In the genomic region with DNA sequence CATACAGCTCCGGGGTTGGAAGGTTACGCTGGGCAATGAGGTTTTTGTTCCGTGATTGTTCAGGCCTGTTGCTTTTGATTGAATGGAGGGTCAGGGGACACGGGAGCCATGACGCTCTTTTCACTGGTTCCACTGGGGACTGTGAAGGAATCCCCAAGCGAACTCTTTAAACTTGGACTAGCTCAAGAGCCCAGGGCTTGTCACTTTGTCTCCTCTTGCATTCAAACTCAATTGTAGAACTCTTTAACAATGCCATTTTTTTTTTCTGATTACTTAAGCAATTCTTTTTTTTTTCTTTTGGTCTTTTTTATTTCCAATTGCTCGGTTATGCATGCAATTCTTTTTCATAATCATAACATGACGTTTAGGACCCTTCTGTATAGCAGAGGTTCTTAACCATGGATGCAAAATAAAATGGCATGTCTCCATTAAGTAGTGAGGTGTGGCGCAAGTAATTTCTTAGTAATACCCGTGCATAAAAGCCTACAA, we compare ENCODE assay signal across 8 cellular contexts. TPM values are rescaled to one million over a fixed set of nuclear protein-coding genes. Genes with fewer than 3 reads are reported as not detected.
A peak's percentile ranks its signal among the peaks of the same experiment; 100 is the strongest.
DNase-seq lines count a peak whose midpoint lies in the region; TF ChIP-seq lines count a peak whose summit lies in the region.

No MANE protein-coding gene starts in this region.

- DNase-seq in HAP-1 (ENCODE audit: low spot score in 2 of 2) (no peak), SK-N-MC (ENCODE audit: low read depth, low spot score) (no peak), fibroblast of the aortic adventitia (ENCODE audit: low read depth) (peak; percentile 17), posterior vena cava (ENCODE audit: low spot score) (no peak), globus pallidus (ENCODE audit: low spot score) (no peak)
- no peak for DNase-seq in stimulated activated CD4-positive, alpha-beta T cell treated with anti-CD3 and anti-CD28 coated beads, Interleukin-12 subunit alpha, Interleukin-12 subunit beta, amount 100 ng/mL, for 4 hours
- no peak for DNase-seq in stimulated activated CD4-positive, alpha-beta T cell treated with anti-CD3 and anti-CD28 coated beads, Interleukin-15, amount 100 ng/mL, for 24 hours

- H3K36me3 ChIP-seq in HAP-1 (replicated peaks) (no peaks in the 10 kb centered on the region), SK-N-MC (ENCODE audit: insufficient read depth, low read length) (no peaks in the 10 kb centered on the region), skeletal muscle tissue (ENCODE audit: control insufficient read depth in 3 of 3, insufficient read depth in 3 of 3, low read length in 3 of 3) (no peaks in the 10 kb centered on the region)

- H3K4me1 ChIP-seq in HAP-1: peaks cover 18% of the 10 kb centered on the region
- peaks cover 0 to 4% (median 4%) of the 10 kb centered on the region in 3 donors for H3K4me1 ChIP-seq in skeletal muscle tissue (ENCODE audit: control insufficient read depth in 3 of 3, insufficient read depth in 3 of 3, low read length in 3 of 3)

- H3K4me3 ChIP-seq in HAP-1 (peak overlapping the region; percentile 25), SK-N-MC (peak overlapping the region; percentile 85), fibroblast of the aortic adventitia (ENCODE audit: low read depth, low read length) (peak overlapping the region; percentile 57), skeletal muscle tissue (ENCODE audit: low read length in 3 of 3) (peak overlapping the region; percentile 28 to 78 (median 74))

- H3K9ac ChIP-seq in SK-N-MC (ENCODE audit: insufficient read length) (peak overlapping the region; percentile 90), skeletal muscle tissue (ENCODE audit: low read depth in 1 of 3, low read length in 3 of 3) (peak overlapping the region in 2 of 3 donors; percentile 53 to 72)

- no peak for TF ChIP-seq CTCF in fibroblast of the aortic adventitia (IDR thresholded peaks at IDR 0.05; ENCODE audit: insufficient read depth, low read length)

- H3K9me3 ChIP-seq in HAP-1 (no peaks in the 10 kb centered on the region; the same call in 1 of the 2 replicates), SK-N-MC (ENCODE audit: low read depth, low read length) (no peaks in the 10 kb centered on the region), skeletal muscle tissue (ENCODE audit: control insufficient read depth in 3 of 3, low read length in 3 of 3) (no peaks in the 10 kb centered on the region)

- H3K27me3 ChIP-seq in HAP-1 (ENCODE audit: low read depth): no peaks in the 10 kb centered on the region
- peaks cover 0 to 4% (median 0%) of the 10 kb centered on the region in 3 donors for H3K27me3 ChIP-seq in skeletal muscle tissue (ENCODE audit: control insufficient read depth in 3 of 3, insufficient read depth in 3 of 3, low read length in 3 of 3)

- intact Hi-C loops in posterior vena cava (cut with DNase I): loop anchor here in 1 of 2 donors (10.0 kb wide), 1 partner anchor 373 kb away; no protein-coding TSS in a partner anchor

- H3K27ac ChIP-seq in SK-N-MC (peak overlapping the region; percentile 86), skeletal muscle tissue (ENCODE audit: low read depth, low read length) (no peak overlapping the region)

- in situ Hi-C loops in HAP-1 (cut with MboI; ENCODE audit: low sequenced_read_pairs): no loop called here

RNA-seq across cellular contexts. Expression of gene BFSP1, which starts 0.4 kb away (rescaled TPM):
- total RNA-seq in fibroblast of the aortic adventitia (ENCODE audit: low replicate concordance) (1.3 and 3.5 TPM in 2 replicates), skeletal muscle tissue (1.0 TPM), posterior vena cava (under 1 TPM; 0.67 to 0.93 TPM)

RNA-seq across cellular contexts. Expression of gene DSTN, which starts 38.3 kb away (rescaled TPM):
- 348 and 555 TPM in 2 replicates for total RNA-seq in fibroblast of the aortic adventitia (ENCODE audit: low replicate concordance)
- total RNA-seq in skeletal muscle tissue: 104 TPM
- total RNA-seq in posterior vena cava: 1,000 to 10,000 TPM; 1,245 to 1,338 TPM

Comparison
In these comparisons a context has a peak if more than half of its experiments do, and no peak if none do; other contexts are left out.
1. H3K4me3 ChIP-seq: peak in every context shown above with its lines; median percentile 85 in SK-N-MC; 74 in skeletal muscle tissue; 57 in fibroblast of the aortic adventitia; 25 in HAP-1.